11 cellular contexts compared by ENCODE assay signal in genomic region chr19:35715355-35715809, GRCh38. TPM values are rescaled to one million over a fixed set of nuclear protein-coding genes. Genes with fewer than 3 reads are reported as not detected.
DNase-seq lines count a peak whose midpoint lies in the region; ATAC-seq lines count a peak whose summit lies in the region.
"Had no signal": no experiment of that assay in that cellular context is flagged by ENCODE, and none has a peak within 500 bp of the region (broad histone marks: within the 10 kb centered on the region; RNA-seq: fewer than 3 reads in every experiment).

No MANE protein-coding gene starts in this region.

- no peak overlapping the region for H3K9ac ChIP-seq in mesendoderm (ENCODE audit: low read length)

- H3K27ac ChIP-seq in mesendoderm (ENCODE audit: low read depth, low read length): no peak overlapping the region

- H3K4me1 ChIP-seq in mesendoderm (ENCODE audit: control insufficient read depth, low read depth, low read length): peaks cover 5% of the 10 kb centered on the region

- no peak overlapping the region for H2BK15ac ChIP-seq in mesendoderm (replicated peaks; ENCODE audit: low read depth)

- peak overlapping the region; percentile 98 for H3K56ac ChIP-seq in mesendoderm (ENCODE audit: low read length)

- H3K36me3 ChIP-seq in mesendoderm (ENCODE audit: control insufficient read depth, insufficient read depth, low read length): no peaks in the 10 kb centered on the region

- no peak overlapping the region for H2AK5ac ChIP-seq in mesendoderm (ENCODE audit: low read length)

- no peaks in the 10 kb centered on the region for H3K27me3 Mint-ChIP-seq in activated CD8-positive, alpha-beta T cell treated with anti-CD3 and anti-CD28 coated beads, Interleukin-2, amount 10 ng/mL, durations not matched to agents 7 days and 5 days (ENCODE audit: low read depth)

- H3K23ac ChIP-seq in mesendoderm (ENCODE audit: low read length): no peak overlapping the region

- peaks cover 77% of the 10 kb centered on the region for H3K4me1 Mint-ChIP-seq in activated CD8-positive, alpha-beta T cell treated with anti-CD3 and anti-CD28 coated beads, Interleukin-2, amount 10 ng/mL, durations not matched to agents 7 days and 5 days (ENCODE audit: low read depth)

- no peaks in the 10 kb centered on the region for H3K27me3 ChIP-seq in mesendoderm (ENCODE audit: insufficient read depth, low read length, poor library complexity)

- H3K18ac ChIP-seq in mesendoderm (ENCODE audit: low read length): no peak overlapping the region

- H3K27ac Mint-ChIP-seq in activated CD8-positive, alpha-beta T cell treated with anti-CD3 and anti-CD28 coated beads, Interleukin-2, amount 10 ng/mL, durations not matched to agents 7 days and 5 days: peak overlapping the region; percentile 89

- H4K5ac ChIP-seq in mesendoderm (ENCODE audit: low read length): no peak overlapping the region

- no peak overlapping the region for H4K8ac ChIP-seq in mesendoderm (ENCODE audit: low read depth, low read length)

- peak overlapping the region; percentile 83 for H3K4me3 Mint-ChIP-seq in activated CD8-positive, alpha-beta T cell treated with anti-CD3 and anti-CD28 coated beads, Interleukin-2, amount 10 ng/mL, durations not matched to agents 7 days and 5 days

- no peak overlapping the region for H3K4ac ChIP-seq in mesendoderm (ENCODE audit: low read depth, low read length)

- peak; percentile 35 for DNase-seq in stimulated activated CD4-positive, alpha-beta T cell treated with anti-CD3 and anti-CD28 coated beads, Interleukin-15, amount 100 ng/mL, for 24 hours
- DNase-seq in stimulated activated CD4-positive, alpha-beta T cell treated with anti-CD3 and anti-CD28 coated beads, Interleukin-4, amount 100 ng/mL, for 4 hours: no peak
- peak; percentile 30 for DNase-seq in activated CD8-positive, alpha-beta T cell treated with anti-CD3 and anti-CD28 coated beads, Interleukin-2, amount 10 ng/mL, durations not matched to agents 7 days and 5 days
- DNase-seq in mesendoderm (no peak), NCI-H2227 (lab: John Stamatoyannopoulos, UW; ENCODE audit: unreplicated experiment) (no peak)
- DNase-seq: stimulated activated CD4-positive, alpha-beta T cell treated with anti-CD3 and anti-CD28 coated beads, Interleukin-2, amount 100 ng/mL, for 48 hours had no signal

- no peak overlapping the region for H2BK5ac ChIP-seq in mesendoderm (ENCODE audit: low read length)

- peaks cover 12% of the 10 kb centered on the region for H3K79me1 ChIP-seq in mesendoderm (ENCODE audit: low read length)

- H3K36me3 Mint-ChIP-seq in activated CD8-positive, alpha-beta T cell treated with anti-CD3 and anti-CD28 coated beads, Interleukin-2, amount 10 ng/mL, durations not matched to agents 7 days and 5 days (ENCODE audit: low read depth): peaks cover 31% of the 10 kb centered on the region

- CTCF ChIA-PET in activated CD8-positive, alpha-beta T cell treated with anti-CD3 and anti-CD28 coated beads, Interleukin-2, amount 10 ng/mL, durations not matched to agents 7 days and 5 days (lab: Charles Lee): interaction anchor here (0.5 to 6.7 kb wide), 6 partner anchors 16 to 216 kb away, joined by 3 to 266 read pairs (median 4); no protein-coding TSS in a partner anchor

- no peak for ATAC-seq in activated CD8-positive, alpha-beta T cell treated with anti-CD3 and anti-CD28 coated beads, Interleukin-2, amount 10 ng/mL, durations not matched to agents 7 days and 5 days
- ATAC-seq in HG03354 (IDR thresholded peaks at IDR 0.05; ENCODE audit: poor library complexity, severe bottlenecking, unreplicated experiment) (no peak), GM19467 (IDR thresholded peaks at IDR 0.05; ENCODE audit: unreplicated experiment) (no peak), GM21717 (IDR thresholded peaks at IDR 0.05; ENCODE audit: unreplicated experiment) (no peak)

- POLR2A ChIA-PET in activated CD8-positive, alpha-beta T cell treated with anti-CD3 and anti-CD28 coated beads, Interleukin-2, amount 10 ng/mL, durations not matched to agents 7 days and 5 days (lab: Charles Lee): interaction anchor here (1.2 to 7.6 kb wide), 5 partner anchors 12 to 33 kb away, joined by 3 to 113 read pairs (median 5); partner anchors contain the start of genes LIN37 and ZBTB32

- H3K79me2 ChIP-seq in mesendoderm (ENCODE audit: control insufficient read depth, insufficient read depth, low read length): peaks cover 13% of the 10 kb centered on the region

- no CpG with 5 or more reads among the region's 7 CpGs for WGBS in mesendoderm (ENCODE audit: extremely low coverage, insufficient coverage, low lambda C conversion rate)

- H3K9me3 Mint-ChIP-seq in activated CD8-positive, alpha-beta T cell treated with anti-CD3 and anti-CD28 coated beads, Interleukin-2, amount 10 ng/mL, durations not matched to agents 7 days and 5 days (ENCODE audit: insufficient read depth): no peaks in the 10 kb centered on the region

- H3K4me3 ChIP-seq in mesendoderm (ENCODE audit: low read length): no peak overlapping the region

- no peak overlapping the region for H2BK120ac ChIP-seq in mesendoderm (ENCODE audit: low read depth, low read length)

- no peak overlapping the region for H3K4me2 ChIP-seq in mesendoderm (ENCODE audit: low read length)

RNA-seq across cellular contexts. Expression of gene KMT2B, which starts 2.4 kb away (rescaled TPM):
- total RNA-seq in activated CD8-positive, alpha-beta T cell treated with anti-CD3 and anti-CD28 coated beads, Interleukin-2, amount 10 ng/mL, durations not matched to agents 7 days and 5 days: 10 to 100 TPM; 58.0 to 64.3 TPM
- 13.9 TPM for polyA plus RNA-seq in mesendoderm (2013, experiment 1 of 2)
- polyA plus RNA-seq in mesendoderm (2013, experiment 2 of 2): 13.0 TPM

RNA-seq across cellular contexts. Expression of gene ZBTB32, which starts 11.0 kb away (rescaled TPM):
- 10 to 100 TPM; 37.4 to 41.4 TPM for total RNA-seq in activated CD8-positive, alpha-beta T cell treated with anti-CD3 and anti-CD28 coated beads, Interleukin-2, amount 10 ng/mL, durations not matched to agents 7 days and 5 days
- 0.01 TPM for polyA plus RNA-seq in mesendoderm (2013, experiment 1 of 2)
- 0.07 TPM for polyA plus RNA-seq in mesendoderm (2013, experiment 2 of 2)
- total RNA-seq: endothelial cell of umbilical vein, lower leg skin had no signal
- polyA plus RNA-seq: endothelial cell of umbilical vein had no signal

RNA-seq across cellular contexts. Expression of gene IGFLR1, which starts 26.9 kb away (rescaled TPM):
- total RNA-seq in activated CD8-positive, alpha-beta T cell treated with anti-CD3 and anti-CD28 coated beads, Interleukin-2, amount 10 ng/mL, durations not matched to agents 7 days and 5 days: 10 to 100 TPM; 29.9 to 37.1 TPM
- 6.2 TPM for polyA plus RNA-seq in mesendoderm (2013, experiment 1 of 2)
- polyA plus RNA-seq in mesendoderm (2013, experiment 2 of 2): 5.7 TPM

RNA-seq across cellular contexts. Expression of gene U2AF1L4, which starts 29.8 kb away (rescaled TPM):
- total RNA-seq in activated CD8-positive, alpha-beta T cell treated with anti-CD3 and anti-CD28 coated beads, Interleukin-2, amount 10 ng/mL, durations not matched to agents 7 days and 5 days: 10 to 100 TPM; 23.3 to 24.0 TPM
- polyA plus RNA-seq in mesendoderm (2013, experiment 1 of 2): 13.7 TPM
- polyA plus RNA-seq in mesendoderm (2013, experiment 2 of 2): 14.2 TPM

RNA-seq across cellular contexts. Expression of gene PSENEN, which starts 30.1 kb away (rescaled TPM):
- 10 to 100 TPM; 44.1 to 48.2 TPM for total RNA-seq in activated CD8-positive, alpha-beta T cell treated with anti-CD3 and anti-CD28 coated beads, Interleukin-2, amount 10 ng/mL, durations not matched to agents 7 days and 5 days
- polyA plus RNA-seq in mesendoderm (2013, experiment 1 of 2): 90.9 TPM
- 84.3 TPM for polyA plus RNA-seq in mesendoderm (2013, experiment 2 of 2)

Comparison
In these comparisons a context has a peak if more than half of its experiments do, and no peak if none do; other contexts are left out.
1. DNase-seq: peak in stimulated activated CD4-positive, alpha-beta T cell treated with anti-CD3 and anti-CD28 coated beads, Interleukin-15, amount 100 ng/mL, for 24 hours (single experiment) and activated CD8-positive, alpha-beta T cell treated with anti-CD3 and anti-CD28 coated beads, Interleukin-2, amount 10 ng/mL, durations not matched to agents 7 days and 5 days (single experiment); none in stimulated activated CD4-positive, alpha-beta T cell treated with anti-CD3 and anti-CD28 coated beads, Interleukin-4, amount 100 ng/mL, for 4 hours (0 of 2), mesendoderm (single experiment) and NCI-H2227 (single experiment).